In the genomic region with DNA sequence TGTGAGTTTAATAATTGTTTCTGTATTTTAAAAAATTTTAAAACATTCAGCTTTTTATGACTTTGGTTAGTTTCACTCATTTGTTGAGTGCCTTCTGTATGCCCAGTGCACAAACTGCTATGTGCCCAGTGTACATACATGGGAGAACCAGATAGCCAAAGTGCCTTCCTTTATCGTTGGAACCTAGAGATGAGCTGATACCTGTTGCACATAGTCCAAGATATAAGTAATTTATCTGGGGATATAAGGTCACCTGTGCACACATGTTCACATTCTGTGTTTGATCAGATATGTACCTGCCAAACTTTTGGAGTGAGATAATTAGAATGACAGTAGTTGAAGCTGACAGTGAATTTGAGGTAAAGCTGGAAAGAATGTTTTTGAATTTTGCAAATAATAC, we compare ENCODE assay signal across 7 cellular contexts.
"Had no signal": no experiment of that assay in that cellular context is flagged by ENCODE, and none has a peak within 500 bp of the region (broad histone marks: within the 10 kb centered on the region; RNA-seq: fewer than 3 reads in every experiment).

No MANE protein-coding gene starts in this region.

- H3K4me3 Mint-ChIP-seq: H9, HFFc6 had no signal

- H3K27ac Mint-ChIP-seq: H9, HFFc6 had no signal

- ATAC-seq: K562 had no signal

- H3K9me3 Mint-ChIP-seq: H9, HFFc6 had no signal

- H3K4me3 ChIP-seq: GM23248, K562 had no signal

- H3K27ac ChIP-seq: GM23248, HL-60 had no signal

- DNase-seq: GM23248, GOT3, H9, HCEC 1CT, HFFc6 had no signal

- H3K4me1 Mint-ChIP-seq: H9 had no signal
